8 cellular contexts compared by ENCODE assay signal in the genomic region with DNA sequence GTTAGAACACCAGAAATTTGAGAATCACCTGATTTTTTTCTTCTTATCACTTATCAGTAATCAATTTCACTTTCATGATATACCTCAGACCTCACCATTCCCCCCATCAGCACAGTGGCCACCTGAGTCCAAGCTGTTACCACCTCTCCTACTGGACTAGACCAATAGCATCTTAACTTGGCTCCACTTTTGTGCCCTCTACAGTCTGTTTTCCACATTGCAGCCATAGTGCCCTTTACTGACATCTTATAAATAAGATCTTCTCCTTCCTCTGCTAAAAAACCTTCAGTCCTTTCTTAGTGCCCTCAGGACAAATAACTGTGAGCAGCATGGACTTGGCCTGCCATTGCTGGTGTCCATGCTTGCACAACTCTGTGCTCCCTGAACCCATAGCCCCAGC.
DNase-seq lines count a peak whose midpoint lies in the region; ATAC-seq, FAIRE-seq and TF ChIP-seq lines count a peak whose summit lies in the region.

No MANE protein-coding gene starts in this region.

- POLR2A ChIA-PET in endothelial cell of umbilical vein (lab: Charles Lee), result no interaction called here

- H2AFZ ChIP-seq in endothelial cell of umbilical vein (ENCODE audit: low read depth, low read length), result no peak overlapping the region

- H3K9me2 ChIP-seq in DOHH2 (replicated peaks; ENCODE audit: control insufficient read depth, low read length), result no peaks in the 10 kb centered on the region

- H3K9me3 ChIP-seq in DOHH2 (ENCODE audit: control insufficient read depth, insufficient read depth, low read length) (no peaks in the 10 kb centered on the region), endothelial cell of umbilical vein (replicated peaks; ENCODE audit: control insufficient read depth, insufficient read depth, low read length) (no peaks in the 10 kb centered on the region)

- H3K36me3 ChIP-seq in DOHH2 (ENCODE audit: control insufficient read depth, low read length) (no peaks in the 10 kb centered on the region), endothelial cell of umbilical vein (ENCODE audit: control insufficient read depth in 2 of 2, extremely low read depth in 1 of 2, insufficient read depth in 2 of 2, low read length in 2 of 2) (no peaks in the 10 kb centered on the region)

- H3K27me3 ChIP-seq in DOHH2 (ENCODE audit: control insufficient read depth, low read length) (no peaks in the 10 kb centered on the region), endothelial cell of umbilical vein (ENCODE audit: control insufficient read depth in 2 of 2, insufficient read depth in 2 of 2, low read length in 2 of 2) (peaks cover 0 to 2% of the 10 kb centered on the region in 2 experiments)

- H3K4me3 ChIP-seq in DOHH2 (ENCODE audit: low read length) (no peak overlapping the region), endothelial cell of umbilical vein (replicated peaks in 1 of 3; ENCODE audit: insufficient read depth in 1 of 3, low read depth in 1 of 3, low read length in 3 of 3) (no peak overlapping the region)

- ATAC-seq in GM18907 (IDR thresholded peaks at IDR 0.05; ENCODE audit: unreplicated experiment) (peak; percentile 83), HG02973 (IDR thresholded peaks at IDR 0.05; ENCODE audit: unreplicated experiment) (peak; percentile 92)

- no peak overlapping the region for H3K9ac ChIP-seq in endothelial cell of umbilical vein (replicated peaks; ENCODE audit: extremely low read depth, insufficient read depth, low read length)

- no peak overlapping the region for H3K27ac ChIP-seq in DOHH2 (ENCODE audit: low read depth, low read length)
- no peak overlapping the region for H3K27ac ChIP-seq in endothelial cell of umbilical vein (ENCODE audit: insufficient read depth, low read depth, low read length)

- peak; percentile 24 for DNase-seq in NCI-H82 treated with DMSO at 0.1 percent for 48 hours (lab: John Stamatoyannopoulos, UW; ENCODE audit: unreplicated experiment)
- peak; percentile 52 for DNase-seq in endothelial cell of umbilical vein (ENCODE audit: low read depth, low spot score)
- peak; percentile 47 for DNase-seq in renal cortical epithelial cell (ENCODE audit: low read depth)
- DNase-seq in DMS153 treated with DMSO at 0.1 percent for 48 hours (lab: John Stamatoyannopoulos, UW; ENCODE audit: unreplicated experiment), result no peak
- DNase-seq in NCI-H446 treated with DMSO at 0.1 percent for 48 hours (lab: John Stamatoyannopoulos, UW), result no peak

- H3K79me2 ChIP-seq in DOHH2 (ENCODE audit: control insufficient read depth, low read length) (no peaks in the 10 kb centered on the region), endothelial cell of umbilical vein (ENCODE audit: control insufficient read depth, insufficient read depth, low read length) (no peaks in the 10 kb centered on the region)

- dilution Hi-C loops in endothelial cell of umbilical vein (cut with MboI; ENCODE audit: extremely low pct_ligation_motif_present, low sequenced_read_pairs), result no loop called here

- intact Hi-C loops in endothelial cell of umbilical vein (cut with micrococcal nuclease), result loop anchor here (1.0 to 5.0 kb wide), 3 partner anchors 321 to 456 kb away; no protein-coding TSS in a partner anchor

- CTCF ChIA-PET in endothelial cell of umbilical vein (lab: Charles Lee), result interaction anchor here (0.6 to 3.8 kb wide), 21 partner anchors 8 to 899 kb away, joined by 3 to 38 read pairs (median 4); no protein-coding TSS in a partner anchor

- no peaks in the 10 kb centered on the region for H3K4me1 ChIP-seq in DOHH2 (ENCODE audit: control insufficient read depth, low read length)
- H3K4me1 ChIP-seq in endothelial cell of umbilical vein (ENCODE audit: control insufficient read depth, extremely low read depth, insufficient read depth, low read length), result no peaks in the 10 kb centered on the region

- no peaks in the 10 kb centered on the region for H3F3A ChIP-seq in DOHH2 (ENCODE audit: control insufficient read depth, insufficient read depth)

- H3K9me1 ChIP-seq in endothelial cell of umbilical vein (replicated peaks; ENCODE audit: control insufficient read depth, extremely low read depth, insufficient read depth, low read length), result no peaks in the 10 kb centered on the region

- BruUV-seq in endothelial cell of umbilical vein (replicated peaks; lab: Mats Ljungman, UMichigan), result no TSS peak

- peak; percentile 71 for FAIRE-seq in endothelial cell of umbilical vein (lab: Jason Lieb, UNC)

- no peak for TF ChIP-seq POLR2A in endothelial cell of umbilical vein (IDR thresholded peaks at IDR 0.05; ENCODE audit: low read depth, low read length)

- no peaks in the 10 kb centered on the region for H4K20me1 ChIP-seq in DOHH2 (ENCODE audit: control insufficient read depth, insufficient read depth, low read depth, low read length)
- no peaks in the 10 kb centered on the region for H4K20me1 ChIP-seq in endothelial cell of umbilical vein (replicated peaks; ENCODE audit: control insufficient read depth, extremely low read depth, insufficient read depth, low read length)

- no peak overlapping the region for H3K4me2 ChIP-seq in DOHH2 (ENCODE audit: low read length)
- no peak overlapping the region for H3K4me2 ChIP-seq in endothelial cell of umbilical vein (ENCODE audit: insufficient read depth, low read length)

- TF ChIP-seq CTCF in DOHH2 (IDR thresholded peaks at IDR 0.05; ENCODE audit: low read depth, low read length, poor library complexity, severe bottlenecking), result peak; percentile 69
- peak; percentile 44 to 53 for TF ChIP-seq CTCF in endothelial cell of umbilical vein (IDR thresholded peaks at IDR 0.05; ENCODE audit: extremely low read depth in 1 of 2, insufficient read depth in 1 of 2, low read depth in 1 of 2, low read length in 2 of 2)

TF ChIP-seq in endothelial cell of umbilical vein, 7 proteins besides CTCF, POLR2A, EP300 and RAD21:
- no peak for TF ChIP-seq MYC (IDR thresholded peaks at IDR 0.05; ENCODE audit: low read depth, low read length)
- no peak for TF ChIP-seq JUN (IDR thresholded peaks at IDR 0.05; ENCODE audit: borderline replicate concordance, insufficient read depth, insufficient read length, low read depth)
- no peak for TF ChIP-seq EZH2 (IDR thresholded peaks at IDR 0.05; ENCODE audit: borderline replicate concordance, low read depth, low read length, severe bottlenecking)
- TF ChIP-seq POLR2AphosphoS5 (IDR thresholded peaks at IDR 0.05; ENCODE audit: insufficient read depth, low read depth, low read length), result no peak
- no peak for TF ChIP-seq GATA2 (IDR thresholded peaks at IDR 0.05; ENCODE audit: insufficient read depth, insufficient read length, low read depth, low read length)
- TF ChIP-seq FOS (IDR thresholded peaks at IDR 0.05; ENCODE audit: borderline replicate concordance, insufficient read depth, low read length), result no peak

Comparison
In these comparisons a context has a peak if more than half of its experiments do, and no peak if none do; other contexts are left out.
1. DNase-seq: peak in NCI-H82 treated with DMSO at 0.1 percent for 48 hours (single experiment), endothelial cell of umbilical vein (single experiment) and renal cortical epithelial cell (single experiment); none in DMS153 treated with DMSO at 0.1 percent for 48 hours (single experiment) and NCI-H446 treated with DMSO at 0.1 percent for 48 hours (single experiment).